20 cellular contexts compared by ENCODE assay signal in genomic region chr12:22860926-22861325, GRCh38.
A peak's percentile ranks its signal among the peaks of the same experiment; 100 is the strongest.
DNase-seq lines count a peak whose midpoint lies in the region; ATAC-seq, FAIRE-seq and TF ChIP-seq lines count a peak whose summit lies in the region.
"Had no signal": no experiment of that assay in that cellular context is flagged by ENCODE, and none has a peak within 500 bp of the region (broad histone marks: within the 10 kb centered on the region; RNA-seq: fewer than 3 reads in every experiment).

No MANE protein-coding gene starts in this region.

- H3K27ac ChIP-seq in neural progenitor cell: no peak overlapping the region

- DNase-seq in NCI-H748 (lab: John Stamatoyannopoulos, UW; ENCODE audit: unreplicated experiment) (peak; percentile 4), NCI-H748 treated with DMSO at 0.1 percent for 48 hours (lab: John Stamatoyannopoulos, UW) (no peak), NCI-H446 treated with DMSO at 0.1 percent for 48 hours (lab: John Stamatoyannopoulos, UW) (peak; percentile 74), bronchial epithelial cell (ENCODE audit: low read depth) (peak; percentile 59), neural progenitor cell (ENCODE audit: low spot score) (peak; percentile 64), HUDEP-2 (lab: John Stamatoyannopoulos, UW; ENCODE audit: unreplicated experiment in 76 of 76) (no peak)
- DNase-seq: ACHN; AML-193; COR-L47; EL; IMR-90; Karpas-422; MG63; NCI-H1092; NCI-H2029 treated with DMSO at 0.1 percent for 48 hours; NK-92 treated with Interleukin-12 subunit alpha and Interleukin-12 subunit beta, amount 100 ng/mL, for 24 hours; T-helper 2 cell had no signal

- H3K9me3 ChIP-seq in neural progenitor cell (ENCODE audit: low read depth): no peaks in the 10 kb centered on the region
- H3K9me3 ChIP-seq: HAP-1, MG63 had no signal

- no peak overlapping the region for H2AFZ ChIP-seq in neural progenitor cell (replicated peaks)

- ATAC-seq in GM19351 (IDR thresholded peaks at IDR 0.05; ENCODE audit: unreplicated experiment): no peak

- H3K4me3 ChIP-seq in bronchial epithelial cell (ENCODE audit: low read depth, low read length): no peak overlapping the region
- H3K4me3 ChIP-seq in neural progenitor cell: no peak overlapping the region
- H3K4me3 ChIP-seq: HAP-1, MG63 had no signal

- H3K36me3 ChIP-seq in bronchial epithelial cell (ENCODE audit: control insufficient read depth, insufficient read depth, low read length) (no peaks in the 10 kb centered on the region), neural progenitor cell (no peaks in the 10 kb centered on the region)
- H3K36me3 ChIP-seq: HAP-1, MG63 had no signal

- H3K9ac ChIP-seq in neural progenitor cell: no peak overlapping the region

- H3K9me3 Mint-ChIP-seq in neural progenitor cell: no peaks in the 10 kb centered on the region
- H3K9me3 Mint-ChIP-seq: CD14-positive monocyte had no signal

- no peaks in the 10 kb centered on the region for H3K79me2 ChIP-seq in neural progenitor cell (ENCODE audit: low read depth)

- FAIRE-seq in bronchial epithelial cell (lab: Jason Lieb, UNC): no peak

- H3K27me3 ChIP-seq in bronchial epithelial cell (ENCODE audit: control insufficient read depth, insufficient read depth, low read length) (no peaks in the 10 kb centered on the region), neural progenitor cell (no peaks in the 10 kb centered on the region)
- H3K27me3 ChIP-seq: MG63 had no signal

- H3K27ac Mint-ChIP-seq in neural progenitor cell: no peak overlapping the region
- H3K27ac Mint-ChIP-seq: CD14-positive monocyte had no signal

- H3K4me2 ChIP-seq in neural progenitor cell: peak overlapping the region; percentile 52

- no peaks in the 10 kb centered on the region for H3F3A ChIP-seq in neural progenitor cell (ENCODE audit: low read depth)

- no peaks in the 10 kb centered on the region for H4K20me1 ChIP-seq in neural progenitor cell (ENCODE audit: low read depth)

- peaks cover 17% of the 10 kb centered on the region for H3K4me1 ChIP-seq in neural progenitor cell

- TF ChIP-seq CTCF in bronchial epithelial cell (IDR thresholded peaks at IDR 0.05; ENCODE audit: insufficient read depth, low read length, severe bottlenecking) (no peak), neural progenitor cell (IDR thresholded peaks at IDR 0.05) (no peak)

- H3K4me1 Mint-ChIP-seq in neural progenitor cell: peaks cover 31% of the 10 kb centered on the region
- H3K4me1 Mint-ChIP-seq: CD14-positive monocyte had no signal

- no peaks in the 10 kb centered on the region for H3K36me3 Mint-ChIP-seq in neural progenitor cell
- H3K36me3 Mint-ChIP-seq: CD14-positive monocyte had no signal

- no peak overlapping the region for H3K4me3 Mint-ChIP-seq in neural progenitor cell
- H3K4me3 Mint-ChIP-seq: CD14-positive monocyte had no signal

- H3K27me3 Mint-ChIP-seq in neural progenitor cell (ENCODE audit: insufficient read depth, low read depth): peaks cover 6% of the 10 kb centered on the region

Comparison
In these comparisons a context has a peak if more than half of its experiments do, and no peak if none do; other contexts are left out.
1. DNase-seq: peak in NCI-H748 (single experiment), NCI-H446 treated with DMSO at 0.1 percent for 48 hours (single experiment), bronchial epithelial cell (single experiment) and neural progenitor cell (single experiment); none in NCI-H748 treated with DMSO at 0.1 percent for 48 hours (single experiment) and HUDEP-2 (0 of 76).